Comparison of ENCODE assay signal across 1 cellular context in the genomic region with DNA sequence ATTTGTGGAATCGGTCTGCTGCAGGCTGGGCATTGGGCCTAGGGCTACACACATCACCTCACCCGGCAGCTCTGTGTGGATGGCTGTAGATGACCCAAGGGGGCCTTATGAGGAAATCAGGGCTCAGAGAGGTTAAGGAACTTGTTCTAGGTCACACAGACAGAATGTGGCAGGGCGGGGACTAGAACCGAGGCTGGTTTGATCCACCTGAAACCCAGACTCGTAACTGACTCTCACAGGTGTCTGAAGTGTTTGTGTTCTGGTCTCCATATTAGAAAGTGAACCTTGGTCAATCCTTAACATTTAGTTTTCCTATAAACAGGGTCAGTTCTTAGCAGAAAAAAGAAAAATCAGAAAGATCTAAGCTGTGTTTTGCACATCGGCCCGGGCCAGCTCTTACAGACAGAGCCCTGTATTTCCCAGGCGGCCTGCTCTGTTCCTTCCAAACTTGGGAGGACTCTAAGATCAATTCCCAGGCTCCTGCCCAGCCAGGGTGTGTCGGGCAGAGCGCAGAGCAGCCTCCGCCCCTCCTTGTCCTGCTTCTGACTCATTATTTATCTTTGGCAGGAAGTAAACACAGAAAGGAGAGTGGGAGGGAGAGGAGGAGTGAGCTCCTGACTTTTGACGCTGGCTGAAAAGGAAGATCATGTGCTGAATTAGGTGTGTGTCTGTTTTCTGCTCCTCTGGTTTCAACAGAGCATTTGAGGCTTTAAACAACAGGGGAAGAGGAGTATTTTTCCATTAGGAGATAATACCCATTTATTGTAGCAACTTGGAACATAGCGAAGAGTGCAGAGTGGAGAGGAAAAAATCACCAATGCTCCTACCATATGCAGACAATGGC.
TF ChIP-seq lines count a peak whose summit lies in the region.

No MANE protein-coding gene starts in this region.

TF ChIP-seq in IMR-90, 13 proteins besides CTCF, POLR2A, EP300 and RAD21 (continued from another document):
- TF ChIP-seq, protein P1, sequence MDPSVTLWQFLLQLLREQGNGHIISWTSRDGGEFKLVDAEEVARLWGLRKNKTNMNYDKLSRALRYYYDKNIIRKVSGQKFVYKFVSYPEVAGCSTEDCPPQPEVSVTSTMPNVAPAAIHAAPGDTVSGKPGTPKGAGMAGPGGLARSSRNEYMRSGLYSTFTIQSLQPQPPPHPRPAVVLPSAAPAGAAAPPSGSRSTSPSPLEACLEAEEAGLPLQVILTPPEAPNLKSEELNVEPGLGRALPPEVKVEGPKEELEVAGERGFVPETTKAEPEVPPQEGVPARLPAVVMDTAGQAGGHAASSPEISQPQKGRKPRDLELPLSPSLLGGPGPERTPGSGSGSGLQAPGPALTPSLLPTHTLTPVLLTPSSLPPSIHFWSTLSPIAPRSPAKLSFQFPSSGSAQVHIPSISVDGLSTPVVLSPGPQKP (IDR thresholded peaks at IDR 0.05; ENCODE audit: borderline replicate concordance, low read depth, low read length), result no peak
- no peak for TF ChIP-seq MAFK (IDR thresholded peaks at IDR 0.05; ENCODE audit: low read depth, low read length)
